ENCODE assay signal across 10 cellular contexts in genomic region chr17:42027961-42028790, GRCh38. TPM values are rescaled to one million over a fixed set of nuclear protein-coding genes. Genes with fewer than 3 reads are reported as not detected.
DNase-seq lines count a peak whose midpoint lies in the region; ATAC-seq and TF ChIP-seq lines count a peak whose summit lies in the region.
"Had no signal": no experiment of that assay in that cellular context is flagged by ENCODE, and none has a peak within 500 bp of the region (broad histone marks: within the 10 kb centered on the region; RNA-seq: fewer than 3 reads in every experiment).

No MANE protein-coding gene starts in this region.

- DNase-seq in ELF-1 (ENCODE audit: low read depth, low spot score), result peak; percentile 86
- DNase-seq in LNCaP clone FGC (ENCODE audit: low read depth), result no peak
- DNase-seq in cardiac fibroblast (ENCODE audit: low read depth in 2 of 2), result peak in 1 of 2 donors; percentile 36
- no peak for DNase-seq in GM10266 (ENCODE audit: extremely low spot score)
- DNase-seq in pons (ENCODE audit: low spot score), result no peak

- no peaks in the 10 kb centered on the region for H3K36me3 ChIP-seq in neural cell (ENCODE audit: insufficient read depth, low read length)

- no peaks in the 10 kb centered on the region for H3K27me3 ChIP-seq in neural cell (ENCODE audit: insufficient read depth, low read depth, low read length)

- peak overlapping the region; percentile 12 for H3K27ac ChIP-seq in neural cell (ENCODE audit: low read length)
- H3K27ac ChIP-seq: skin epidermis had no signal

- no peaks in the 10 kb centered on the region for H3K79me2 ChIP-seq in neural cell (replicated peaks; ENCODE audit: insufficient read depth, low read length)

- peak overlapping the region; percentile 4 for H3K9ac ChIP-seq in neural cell (ENCODE audit: low read length)

- H3K9me3 ChIP-seq in neural cell (ENCODE audit: low read length), result no peaks in the 10 kb centered on the region
- H3K9me3 ChIP-seq: HAP-1 had no signal

- TF ChIP-seq CTCF in LNCaP clone FGC (IDR thresholded peaks at IDR 0.05; ENCODE audit: control insufficient read depth, extremely low read depth, insufficient read depth) (peak; percentile 22; the same call in 1 of the 2 replicates), cardiac fibroblast (IDR thresholded peaks at IDR 0.05; ENCODE audit: low read depth, low read length) (peak; percentile 42), neural cell (IDR thresholded peaks at IDR 0.05; ENCODE audit: poor library complexity, severe bottlenecking) (no peak), GM10266 (IDR thresholded peaks at IDR 0.05; ENCODE audit: control insufficient read depth, insufficient read depth, low read depth, missing control alignments) (no peak)

- no peaks in the 10 kb centered on the region for H4K20me1 ChIP-seq in neural cell (ENCODE audit: insufficient read depth)

- no peaks in the 10 kb centered on the region for H3K9me2 ChIP-seq in neural cell (ENCODE audit: insufficient read depth, low read length)

- H3K4me3 ChIP-seq in LNCaP clone FGC (ENCODE audit: low read depth, low read length) (no peak overlapping the region), cardiac fibroblast (replicated peaks in 1 of 2; ENCODE audit: low read depth in 2 of 2, low read length in 2 of 2) (no peak overlapping the region), neural cell (ENCODE audit: low read length) (no peak overlapping the region)
- H3K4me3 ChIP-seq: HAP-1, skin epidermis had no signal

- no peak overlapping the region for H3K4me2 ChIP-seq in neural cell (ENCODE audit: low read length)

- no peak for ATAC-seq in HG02759 (IDR thresholded peaks at IDR 0.05; ENCODE audit: unreplicated experiment)
- no peak for ATAC-seq in GM18502 (IDR thresholded peaks at IDR 0.05; ENCODE audit: poor library complexity, unreplicated experiment)

- H2AFZ ChIP-seq in neural cell (ENCODE audit: low read depth, low read length), result no peak overlapping the region

- no peak for TF ChIP-seq EP300 in neural cell (conservative IDR thresholded peaks at IDR 0.05; ENCODE audit: poor library complexity, severe bottlenecking)

- TF ChIP-seq RAD21 in neural cell (conservative IDR thresholded peaks at IDR 0.05), result no peak

- H3F3A ChIP-seq in neural cell (ENCODE audit: insufficient read depth, low read length, poor library complexity, severe bottlenecking), result no peaks in the 10 kb centered on the region

TF ChIP-seq in neural cell, 6 proteins besides CTCF, POLR2A, EP300 and RAD21:
- no peak for TF ChIP-seq REST (IDR thresholded peaks at IDR 0.05; ENCODE audit: borderline replicate concordance)
- no peak for TF ChIP-seq POLR2AphosphoS5 (IDR thresholded peaks at IDR 0.05)
- TF ChIP-seq SMC3 (conservative IDR thresholded peaks at IDR 0.05; ENCODE audit: poor library complexity), result no peak

RNA-seq across cellular contexts. Expression of gene NKIRAS2, which starts 8.3 kb away (rescaled TPM):
- polyA plus RNA-seq in neural cell, result 60.2 and 69.9 TPM in 2 replicates
- 59.3 and 68.2 TPM in 2 replicates for polyA minus RNA-seq in neural cell

RNA-seq across cellular contexts. Expression of gene DNAJC7, which starts 10.9 kb away (rescaled TPM):
- 107 and 126 TPM in 2 replicates for polyA plus RNA-seq in neural cell
- 118 and 137 TPM in 2 replicates for polyA minus RNA-seq in neural cell

RNA-seq across cellular contexts. Expression of gene C17orf113, which starts 22.2 kb away (rescaled TPM):
- polyA plus RNA-seq in neural cell, result 3.0 and 5.2 TPM in 2 replicates
- polyA minus RNA-seq in neural cell, result 3.4 and 4.6 TPM in 2 replicates

Comparison
In these comparisons a context has a peak if more than half of its experiments do, and no peak if none do; other contexts are left out.
1. CTCF ChIP-seq: peak in LNCaP clone FGC (single experiment) and cardiac fibroblast (single experiment); none in neural cell (single experiment) and GM10266 (single experiment).